1 cellular context compared by ENCODE assay signal in genomic region chr19:7214329-7215089, GRCh38.
A peak's percentile ranks its signal among the peaks of the same experiment; 100 is the strongest.
TF ChIP-seq lines count a peak whose summit lies in the region.

No MANE protein-coding gene starts in this region.

TF ChIP-seq in HepG2, 621 proteins besides CTCF, POLR2A, EP300 and RAD21 (continued from another document and continues in another):
- peak; percentile 64; the same call in 1 of the 2 replicates for TF ChIP-seq ARID4A (CRISPR knock-in tag; IDR thresholded peaks at IDR 0.05; ENCODE audit: borderline replicate concordance)
- no peak for TF ChIP-seq LCORL (IDR thresholded peaks at IDR 0.05)
- peak; percentile 86 for TF ChIP-seq LCORL (CRISPR knock-in tag; IDR thresholded peaks at IDR 0.05)
- no peak for TF ChIP-seq FUBP1 (CRISPR knock-in tag; IDR thresholded peaks at IDR 0.05; ENCODE audit: borderline replicate concordance)
- TF ChIP-seq ETV6 (CRISPR knock-in tag; conservative IDR thresholded peaks at IDR 0.05) = no peak
- TF ChIP-seq AKNA (CRISPR knock-in tag; IDR thresholded peaks at IDR 0.05; ENCODE audit: borderline replicate concordance) = no peak
- no peak for TF ChIP-seq ZNF704 (CRISPR knock-in tag; IDR thresholded peaks at IDR 0.05; ENCODE audit: borderline replicate concordance)
- TF ChIP-seq SP1 (IDR thresholded peaks at IDR 0.05) = no peak
- no peak for TF ChIP-seq SP1 (CRISPR knock-in tag; IDR thresholded peaks at IDR 0.05)
- no peak for TF ChIP-seq TRIM24 (CRISPR knock-in tag; IDR thresholded peaks at IDR 0.05)
- peak; percentile 71; the same call in 1 of the 2 replicates for TF ChIP-seq KAT8 (CRISPR knock-in tag; IDR thresholded peaks at IDR 0.05)
- TF ChIP-seq IRF2 (CRISPR knock-in tag; IDR thresholded peaks at IDR 0.05) = peak; percentile 75
- peak; percentile 79 for TF ChIP-seq ZBTB7B (CRISPR knock-in tag; IDR thresholded peaks at IDR 0.05)
- no peak for TF ChIP-seq HNF4G (IDR thresholded peaks at IDR 0.05; ENCODE audit: borderline replicate concordance, low read depth, low read length)
- no peak for TF ChIP-seq HNF4G (CRISPR knock-in tag; IDR thresholded peaks at IDR 0.05; ENCODE audit: borderline replicate concordance, low read depth)
- no peak for TF ChIP-seq ZNF101 (CRISPR knock-in tag; IDR thresholded peaks at IDR 0.05; ENCODE audit: borderline replicate concordance, low read depth)
- TF ChIP-seq ZHX1 (CRISPR knock-in tag; IDR thresholded peaks at IDR 0.05; ENCODE audit: low read depth) = no peak
- TF ChIP-seq ZNF343 (CRISPR knock-in tag; IDR thresholded peaks at IDR 0.05) = no peak
- TF ChIP-seq ATF6 (CRISPR knock-in tag; conservative IDR thresholded peaks at IDR 0.05) = no peak
- TF ChIP-seq ELF3 (CRISPR knock-in tag; IDR thresholded peaks at IDR 0.05) = peak; percentile 59
- TF ChIP-seq ARHGAP35 (CRISPR knock-in tag; IDR thresholded peaks at IDR 0.05; ENCODE audit: borderline replicate concordance) = no peak
- TF ChIP-seq MED1 (CRISPR knock-in tag; IDR thresholded peaks at IDR 0.05) = peak; percentile 79
- TF ChIP-seq FOSL2 (CRISPR knock-in tag; IDR thresholded peaks at IDR 0.05) = peak; percentile 65
- TF ChIP-seq TARDBP (CRISPR knock-in tag; IDR thresholded peaks at IDR 0.05) = peak; percentile 53; the same call in 1 of the 2 replicates
- TF ChIP-seq TCF12 (IDR thresholded peaks at IDR 0.05) = no peak
- peak; percentile 68; the same call in 1 of the 2 replicates for TF ChIP-seq TCF12 (CRISPR knock-in tag; IDR thresholded peaks at IDR 0.05)
- no peak for TF ChIP-seq ZNF207 (IDR thresholded peaks at IDR 0.05; ENCODE audit: borderline replicate concordance)
- TF ChIP-seq ZNF317 (CRISPR knock-in tag; IDR thresholded peaks at IDR 0.05) = no peak
- TF ChIP-seq NR2F2 (IDR thresholded peaks at IDR 0.05; ENCODE audit: borderline replicate concordance, low read depth) = 0 out of 2 replicates have a peak, but pooled peaks have one; percentile 51
- no peak for TF ChIP-seq ZMAT5 (CRISPR knock-in tag; IDR thresholded peaks at IDR 0.05; ENCODE audit: borderline replicate concordance, low read depth)
- TF ChIP-seq RFX1 (IDR thresholded peaks at IDR 0.05) = no peak
- no peak for TF ChIP-seq MAX (IDR thresholded peaks at IDR 0.05)
- TF ChIP-seq ZNF17 (CRISPR knock-in tag; IDR thresholded peaks at IDR 0.05) = no peak
- no peak for TF ChIP-seq E2F2 (CRISPR knock-in tag; IDR thresholded peaks at IDR 0.05; ENCODE audit: borderline replicate concordance)
